ENCODE assay signal across 16 cellular contexts in genomic region chr5:112275671-112276070, GRCh38.
DNase-seq lines count a peak whose midpoint lies in the region; ATAC-seq and TF ChIP-seq lines count a peak whose summit lies in the region.
"Had no signal": no experiment of that assay in that cellular context is flagged by ENCODE, and none has a peak within 500 bp of the region (broad histone marks: within the 10 kb centered on the region; RNA-seq: fewer than 3 reads in every experiment).

No MANE protein-coding gene starts in this region.

- H4K20me1 ChIP-seq in OCI-LY1 (ENCODE audit: insufficient read depth, low read length), result no peaks in the 10 kb centered on the region

- TF ChIP-seq CTCF in OCI-LY1 (IDR thresholded peaks at IDR 0.05; ENCODE audit: low read length) (no peak), tibial artery (IDR thresholded peaks at IDR 0.05) (no peak)

- H3K27me3 ChIP-seq in OCI-LY1 (ENCODE audit: insufficient read depth, low read length) (no peaks in the 10 kb centered on the region), tibial artery (no peaks in the 10 kb centered on the region)

- H3K4me1 ChIP-seq in OCI-LY1 (ENCODE audit: insufficient read depth, low read length, severe bottlenecking) (peaks cover 70% of the 10 kb centered on the region), tibial artery (peaks cover 0 to 14% (median under 1%) of the 10 kb centered on the region in 4 donors)

- intact Hi-C loops in tibial artery (cut with DNase I; ENCODE audit: low total_unique reads), result no loop called here

- H3K9me3 ChIP-seq in OCI-LY1 (ENCODE audit: low read length) (no peaks in the 10 kb centered on the region), tibial artery (no peaks in the 10 kb centered on the region)

- H3K9ac ChIP-seq in OCI-LY1 (ENCODE audit: low read length), result peak overlapping the region; percentile 65

- H3K27ac ChIP-seq in OCI-LY1 (ENCODE audit: low read depth, low read length, poor library complexity, severe bottlenecking) (peak overlapping the region; percentile 91), tibial artery (no peak overlapping the region)

- H3K79me2 ChIP-seq in OCI-LY1 (ENCODE audit: insufficient read depth, low read length), result no peaks in the 10 kb centered on the region

- H3K4me3 ChIP-seq in OCI-LY1 (ENCODE audit: low read depth, low read length, poor library complexity, severe bottlenecking), result no peak overlapping the region
- H3K4me3 ChIP-seq in tibial artery, result no peak overlapping the region
- H3K4me3 ChIP-seq: GM23338 had no signal

- H3F3A ChIP-seq in OCI-LY1 (ENCODE audit: insufficient read depth, low read length), result no peaks in the 10 kb centered on the region

- ATAC-seq in HG03432 (IDR thresholded peaks at IDR 0.05; ENCODE audit: unreplicated experiment), result no peak
- ATAC-seq: GM23338, HCT116 had no signal

- H3K36me3 ChIP-seq in OCI-LY1 (ENCODE audit: insufficient read depth, low read length), result no peaks in the 10 kb centered on the region
- no peaks in the 10 kb centered on the region for H3K36me3 ChIP-seq in tibial artery

- DNase-seq in NCI-H526 (lab: John Stamatoyannopoulos, UW) (peak; percentile 22 to 58), germinal center (ENCODE audit: low spot score) (peak; percentile 21), tibial artery (no peak)
- no peak for DNase-seq in activated effector memory CD4-positive, alpha-beta T cell treated with anti-CD3 and anti-CD28 coated beads, Interleukin-2, amount 50 U/mL, for 16 hours
- DNase-seq: C1 segment of cervical spinal cord; Calu3; CD4-positive, alpha-beta memory T cell; COR-L47; DMS53; DMS79 treated with DMSO at 0.1 percent for 48 hours; GF-D8; H9 had no signal

- H3K9me2 ChIP-seq in OCI-LY1 (ENCODE audit: low read depth, low read length), result no peaks in the 10 kb centered on the region

- no peak overlapping the region for H2AFZ ChIP-seq in OCI-LY1 (ENCODE audit: low read length)
- H2AFZ ChIP-seq: GM23338 had no signal

- H3K4me2 ChIP-seq in OCI-LY1 (ENCODE audit: low read length), result peak overlapping the region; percentile 33
- H3K4me2 ChIP-seq: GM23338 had no signal

Comparison
In these comparisons a context has a peak if more than half of its experiments do, and no peak if none do; other contexts are left out.
1. DNase-seq: peak in NCI-H526 (2 of 2) and germinal center (single experiment); none in tibial artery (0 of 2) and activated effector memory CD4-positive, alpha-beta T cell treated with anti-CD3 and anti-CD28 coated beads, Interleukin-2, amount 50 U/mL, for 16 hours (single experiment).